14 cellular contexts compared by ENCODE assay signal in genomic region chr9:76161103-76161502, GRCh38.
DNase-seq lines count a peak whose midpoint lies in the region; ATAC-seq and TF ChIP-seq lines count a peak whose summit lies in the region.
"Had no signal": no experiment of that assay in that cellular context is flagged by ENCODE, and none has a peak within 500 bp of the region (broad histone marks: within the 10 kb centered on the region; RNA-seq: fewer than 3 reads in every experiment).

No MANE protein-coding gene starts in this region.

- no peak overlapping the region for H3K27ac Mint-ChIP-seq in activated CD4-positive, alpha-beta T cell treated with anti-CD3 and anti-CD28 coated beads, Interleukin-2, amount 10 ng/mL, durations not matched to agents 7 days and 5 days
- H3K27ac Mint-ChIP-seq: activated B cell treated with CpG ODN at 0.5 μM for 24 hours; activated CD8-positive, alpha-beta memory T cell treated with anti-CD3 and anti-CD28 coated beads, Interleukin-2, amount 10 ng/mL, durations not matched to agents 7 days and 5 days had no signal

- POLR2A ChIA-PET in activated CD4-positive, alpha-beta T cell treated with anti-CD3 and anti-CD28 coated beads, Interleukin-2, amount 10 ng/mL, durations not matched to agents 7 days and 5 days (lab: Charles Lee) = no interaction called here

- no peaks in the 10 kb centered on the region for H3K9me3 Mint-ChIP-seq in activated CD4-positive, alpha-beta T cell treated with anti-CD3 and anti-CD28 coated beads, Interleukin-2, amount 10 ng/mL, durations not matched to agents 7 days and 5 days
- H3K9me3 Mint-ChIP-seq: activated B cell treated with CpG ODN at 0.5 μM for 24 hours had no signal

- no peaks in the 10 kb centered on the region for H3K79me2 ChIP-seq in GM23248 (ENCODE audit: insufficient read depth)
- no peaks in the 10 kb centered on the region for H3K79me2 ChIP-seq in fibroblast of lung (ENCODE audit: control insufficient read depth, insufficient read depth, low read length)

- in situ Hi-C loops in GM23248 (cut with MboI) = no loop called here

- no peak overlapping the region for H2BK120ac ChIP-seq in neuronal stem cell (ENCODE audit: low read depth, low read length)

- H3K4me2 ChIP-seq in GM23248 (ENCODE audit: unreplicated experiment) (peak overlapping the region; percentile 76), fibroblast of lung (ENCODE audit: extremely low read depth, insufficient read depth, low read length) (peak overlapping the region; percentile 56), neuronal stem cell (ENCODE audit: insufficient read depth, low read length, poor library complexity, severe bottlenecking) (no peak overlapping the region)

- no peaks in the 10 kb centered on the region for H3K9me2 ChIP-seq in GM23248 (ENCODE audit: insufficient read depth)

- ATAC-seq in left lung = no peak
- ATAC-seq: activated CD8-positive, alpha-beta memory T cell treated with anti-CD3 and anti-CD28 coated beads, Interleukin-2, amount 10 ng/mL, durations not matched to agents 7 days and 5 days had no signal

- no peaks in the 10 kb centered on the region for H3K4me1 Mint-ChIP-seq in activated CD4-positive, alpha-beta T cell treated with anti-CD3 and anti-CD28 coated beads, Interleukin-2, amount 10 ng/mL, durations not matched to agents 7 days and 5 days
- H3K4me1 Mint-ChIP-seq: activated B cell treated with CpG ODN at 0.5 μM for 24 hours; activated CD8-positive, alpha-beta memory T cell treated with anti-CD3 and anti-CD28 coated beads, Interleukin-2, amount 10 ng/mL, durations not matched to agents 7 days and 5 days had no signal

- H2AK5ac ChIP-seq in neuronal stem cell (ENCODE audit: low read depth, low read length) = no peak overlapping the region

- no peak overlapping the region for H2BK15ac ChIP-seq in neuronal stem cell (ENCODE audit: low read length)

- H2AFZ ChIP-seq in GM23248 = peak overlapping the region; percentile 74
- H2AFZ ChIP-seq in fibroblast of lung (ENCODE audit: low read length) = peak overlapping the region; percentile 66
- peak overlapping the region; percentile 2 for H2AFZ ChIP-seq in neuronal stem cell (ENCODE audit: low read length)

- H3K4ac ChIP-seq in neuronal stem cell (ENCODE audit: low read length) = no peak overlapping the region

- H3K4me3 ChIP-seq in GM23248 (peak overlapping the region; percentile 41), fibroblast of lung (replicated peaks in 1 of 4; ENCODE audit: control extremely low read depth in 1 of 4, insufficient read depth in 1 of 4, low read depth in 3 of 4, low read length in 4 of 4) (no peak overlapping the region), neuronal stem cell (ENCODE audit: low read length in 2 of 2) (no peak overlapping the region), left lung (no peak overlapping the region)

- H3K23ac ChIP-seq in neuronal stem cell (ENCODE audit: low read depth, low read length, poor library complexity) = no peak overlapping the region

- no peak for TF ChIP-seq CTCF in fibroblast of lung (conservative IDR thresholded peaks at IDR 0.05 in 1 of 2, IDR thresholded peaks at IDR 0.05 in 1 of 2; ENCODE audit: low read depth in 1 of 2, low read length in 2 of 2)
- no peak for TF ChIP-seq CTCF in left lung (IDR thresholded peaks at IDR 0.05)

- no peaks in the 10 kb centered on the region for H3F3A ChIP-seq in GM23248 (ENCODE audit: insufficient read depth)

- H2BK5ac ChIP-seq in neuronal stem cell (ENCODE audit: low read length) = no peak overlapping the region

- no peak overlapping the region for H4K91ac ChIP-seq in neuronal stem cell (ENCODE audit: low read depth, low read length, poor library complexity)

- H3K36me3 ChIP-seq in GM23248 (ENCODE audit: low read depth) (no peaks in the 10 kb centered on the region), fibroblast of lung (ENCODE audit: control insufficient read depth, insufficient read depth, low read length) (no peaks in the 10 kb centered on the region), neuronal stem cell (replicated peaks in 1 of 2; ENCODE audit: control insufficient read depth in 2 of 2, insufficient read depth in 2 of 2, low read length in 2 of 2) (peaks cover 0 to 29% of the 10 kb centered on the region in 2 donors), left lung (peaks cover 0 to 19% of the 10 kb centered on the region in 2 donors)

- H3K79me1 ChIP-seq in neuronal stem cell (ENCODE audit: low read depth, low read length) = no peaks in the 10 kb centered on the region

- H3K27me3 ChIP-seq in GM23248 (replicated peaks; ENCODE audit: insufficient read depth) (no peaks in the 10 kb centered on the region), fibroblast of lung (ENCODE audit: control insufficient read depth, insufficient read depth, low read length) (no peaks in the 10 kb centered on the region), neuronal stem cell (ENCODE audit: control insufficient read depth in 3 of 3, insufficient read depth in 3 of 3, low read depth in 1 of 3, low read length in 3 of 3) (no peaks in the 10 kb centered on the region), left lung (no peaks in the 10 kb centered on the region)

- no peak overlapping the region for H2BK12ac ChIP-seq in neuronal stem cell (ENCODE audit: low read length)

- H3K4me1 ChIP-seq in GM23248 (ENCODE audit: insufficient read depth) (peaks cover 14% of the 10 kb centered on the region), fibroblast of lung (ENCODE audit: control insufficient read depth, extremely low read depth, insufficient read depth, low read length) (peaks cover 18% of the 10 kb centered on the region), neuronal stem cell (ENCODE audit: control insufficient read depth in 2 of 2, insufficient read depth in 1 of 2, low read depth in 1 of 2, low read length in 2 of 2) (peaks cover 5 to 10% of the 10 kb centered on the region in 2 donors), left lung (no peaks in the 10 kb centered on the region)

- H3K36me3 Mint-ChIP-seq in activated CD4-positive, alpha-beta T cell treated with anti-CD3 and anti-CD28 coated beads, Interleukin-2, amount 10 ng/mL, durations not matched to agents 7 days and 5 days (ENCODE audit: low read depth) = peaks cover 10% of the 10 kb centered on the region
- H3K36me3 Mint-ChIP-seq: activated CD8-positive, alpha-beta memory T cell treated with anti-CD3 and anti-CD28 coated beads, Interleukin-2, amount 10 ng/mL, durations not matched to agents 7 days and 5 days had no signal

- no peak overlapping the region for H3K18ac ChIP-seq in neuronal stem cell (ENCODE audit: low read length)

- WGBS in GM23248 (ENCODE audit: low coverage in 1 of 2, low lambda C conversion rate in 2 of 2, missing lambda C conversion rate in 2 of 2), 2 experiments = 40 to 49% methylated on average over 5 of the region's 5 CpGs
- no CpG with 5 or more reads among the region's 5 CpGs for WGBS in neuronal stem cell (ENCODE audit: extremely low coverage in 2 of 2, insufficient read length in 2 of 2, insufficient replicate concordance in 1 of 2), 2 donors

- intact Hi-C loops in left lung (cut with DNase I) = no loop called here

- H3K9ac ChIP-seq in GM23248 = no peak overlapping the region
- no peak overlapping the region for H3K9ac ChIP-seq in fibroblast of lung (ENCODE audit: insufficient read depth, low read length)
- H3K9ac ChIP-seq in neuronal stem cell (ENCODE audit: low read depth, low read length, poor library complexity) = no peak overlapping the region

- H3K9me3 ChIP-seq in GM23248 (ENCODE audit: low read depth) (no peaks in the 10 kb centered on the region), fibroblast of lung (ENCODE audit: control insufficient read depth, insufficient read depth, low read depth, low read length) (no peaks in the 10 kb centered on the region), neuronal stem cell (replicated peaks in 1 of 2; ENCODE audit: control insufficient read depth in 2 of 2, insufficient read depth in 1 of 2, low read depth in 1 of 2, low read length in 2 of 2) (no peaks in the 10 kb centered on the region), left lung (no peaks in the 10 kb centered on the region)

- H3K14ac ChIP-seq in neuronal stem cell (ENCODE audit: low read length) = no peak overlapping the region

- no peak overlapping the region for H4K8ac ChIP-seq in neuronal stem cell (ENCODE audit: low read depth, low read length)

- no peak overlapping the region for H3K4me3 Mint-ChIP-seq in activated CD4-positive, alpha-beta T cell treated with anti-CD3 and anti-CD28 coated beads, Interleukin-2, amount 10 ng/mL, durations not matched to agents 7 days and 5 days
- H3K4me3 Mint-ChIP-seq: activated B cell treated with CpG ODN at 0.5 μM for 24 hours; activated CD8-positive, alpha-beta memory T cell treated with anti-CD3 and anti-CD28 coated beads, Interleukin-2, amount 10 ng/mL, durations not matched to agents 7 days and 5 days had no signal

- H4K20me1 ChIP-seq in GM23248 (ENCODE audit: insufficient read depth) (no peaks in the 10 kb centered on the region), fibroblast of lung (ENCODE audit: control insufficient read depth, extremely low read depth, insufficient read depth, low read length) (no peaks in the 10 kb centered on the region)

- H3K27me3 Mint-ChIP-seq in activated CD4-positive, alpha-beta T cell treated with anti-CD3 and anti-CD28 coated beads, Interleukin-2, amount 10 ng/mL, durations not matched to agents 7 days and 5 days = no peaks in the 10 kb centered on the region
- H3K27me3 Mint-ChIP-seq: activated B cell treated with CpG ODN at 0.5 μM for 24 hours; activated CD8-positive, alpha-beta memory T cell treated with anti-CD3 and anti-CD28 coated beads, Interleukin-2, amount 10 ng/mL, durations not matched to agents 7 days and 5 days had no signal

- DNase-seq in GM23248 (no peak), NCI-H2227 (lab: John Stamatoyannopoulos, UW; ENCODE audit: unreplicated experiment) (peak; percentile 75), fibroblast of lung (ENCODE audit: low read depth in 2 of 2) (no peak), neuronal stem cell (ENCODE audit: low spot score) (no peak), foreskin melanocyte (no peak), nucleus accumbens (lab: John Stamatoyannopoulos, UW) (no peak), left lung (no peak)
- no peak for DNase-seq in activated CD4-positive, alpha-beta T cell treated with anti-CD3 and anti-CD28 coated beads, Interleukin-2, amount 10 ng/mL, durations not matched to agents 7 days and 5 days
- DNase-seq: activated B cell treated with CpG ODN at 0.5 μM for 24 hours; activated CD8-positive, alpha-beta memory T cell treated with anti-CD3 and anti-CD28 coated beads, Interleukin-2, amount 10 ng/mL, durations not matched to agents 7 days and 5 days; activated gamma-delta T cell; glutamatergic neuron; Karpas-422; NK-92 treated with Interleukin-12 subunit alpha and Interleukin-12 subunit beta, amount 100 ng/mL, for 24 hours had no signal

- CTCF ChIA-PET in activated CD4-positive, alpha-beta T cell treated with anti-CD3 and anti-CD28 coated beads, Interleukin-2, amount 10 ng/mL, durations not matched to agents 7 days and 5 days (lab: Charles Lee) = interaction anchor here (0.6 kb wide), 1 partner anchor 19 kb away, joined by 3 read pairs; no protein-coding TSS in a partner anchor

- H3K27ac ChIP-seq in GM23248 (no peak overlapping the region), fibroblast of lung (ENCODE audit: insufficient read depth, low read length) (peak overlapping the region; percentile 22), neuronal stem cell (replicated peaks; ENCODE audit: low read length) (no peak overlapping the region), left lung (no peak overlapping the region)

Comparison
In these comparisons a context has a peak if more than half of its experiments do, and no peak if none do; other contexts are left out.
1. H2AFZ ChIP-seq: peak in every context shown above with its lines; median percentile 74 in GM23248; 66 in fibroblast of lung; 2 in neuronal stem cell.